In genomic region chr1:966135-966602, GRCh38 we compare ENCODE assay signal across 1 cellular context.
TF ChIP-seq lines count a peak whose summit lies in the region.

Gene PLEKHN1 (plus strand): TSS chr1:966482. CDS start chr1:966532, 50 bp downstream.

TF ChIP-seq in GM12878, 131 proteins besides CTCF, POLR2A, EP300 and RAD21 (continued from another document):
- TF ChIP-seq E2F8 (IDR thresholded peaks at IDR 0.05; ENCODE audit: low read depth, partially characterized antibody), result no peak
- TF ChIP-seq ZBTB40 (IDR thresholded peaks at IDR 0.05; ENCODE audit: borderline replicate concordance), result no peak
- no peak for TF ChIP-seq CBX3 (IDR thresholded peaks at IDR 0.05; ENCODE audit: borderline replicate concordance, low read depth)
- no peak for TF ChIP-seq TCF3 (IDR thresholded peaks at IDR 0.05; ENCODE audit: borderline replicate concordance, insufficient read depth, low read depth, low read length)
